In genomic region chr14:28911521-28911920, GRCh38 we compare ENCODE assay signal across 7 cellular contexts.
"Had no signal": no experiment of that assay in that cellular context is flagged by ENCODE, and none has a peak within 500 bp of the region (broad histone marks: within the 10 kb centered on the region; RNA-seq: fewer than 3 reads in every experiment).

No MANE protein-coding gene starts in this region.

- H3K4me2 ChIP-seq: GM23338 had no signal

- H3K27ac ChIP-seq: HL-60 had no signal

- H3K4me3 ChIP-seq: GM23338 had no signal

- FAIRE-seq: H1, H54 had no signal

- H2AFZ ChIP-seq: GM23338 had no signal

- DNase-seq: H9, HCEC 1CT, KG1 had no signal

- ATAC-seq: GM23338 had no signal
